2 cellular contexts compared by ENCODE assay signal in genomic region chr3:187750041-187750512, GRCh38.
TF ChIP-seq lines count a peak whose summit lies in the region.

No MANE protein-coding gene starts in this region.

TF ChIP-seq in K562, 482 proteins besides CTCF, POLR2A, EP300 and RAD21:
- TF ChIP-seq ZNF592 (IDR thresholded peaks at IDR 0.05): no peak

TF ChIP-seq in liver, 16 proteins besides CTCF, POLR2A, EP300 and RAD21:
- TF ChIP-seq ATF3 (IDR thresholded peaks at IDR 0.05): peak; percentile 27
- TF ChIP-seq HNF4G (IDR thresholded peaks at IDR 0.05): no peak
- peak; percentile 68 for TF ChIP-seq TAF1 (conservative IDR thresholded peaks at IDR 0.05)
- peak; percentile 51 for TF ChIP-seq YY1 (IDR thresholded peaks at IDR 0.05)
- TF ChIP-seq MAX (IDR thresholded peaks at IDR 0.05): no peak
- peak; percentile 80 for TF ChIP-seq SP1 (IDR thresholded peaks at IDR 0.05)
- TF ChIP-seq RXRA (IDR thresholded peaks at IDR 0.05): peak in 1 of 2 donors; percentile 4
- no peak for TF ChIP-seq ZBTB33 (IDR thresholded peaks at IDR 0.05)
- TF ChIP-seq FOXA1 (IDR thresholded peaks at IDR 0.05): no peak
- no peak for TF ChIP-seq GABPA (IDR thresholded peaks at IDR 0.05 in 1 of 2, conservative IDR thresholded peaks at IDR 0.05 in 1 of 2)
- peak; percentile 6 to 23 for TF ChIP-seq HNF4A (conservative IDR thresholded peaks at IDR 0.05)
- no peak for TF ChIP-seq JUND (IDR thresholded peaks at IDR 0.05)
- TF ChIP-seq EGR1 (IDR thresholded peaks at IDR 0.05; ENCODE audit: low read depth in 2 of 2): peak in 1 of 2 donors; percentile 32
- no peak for TF ChIP-seq REST (IDR thresholded peaks at IDR 0.05)
